ENCODE assay signal across 21 cellular contexts in genomic region chr2:55063226-55063625, GRCh38. TPM values are rescaled to one million over a fixed set of nuclear protein-coding genes. Genes with fewer than 3 reads are reported as not detected.
A peak's percentile ranks its signal among the peaks of the same experiment; 100 is the strongest.
DNase-seq lines count a peak whose midpoint lies in the region; ATAC-seq and TF ChIP-seq lines count a peak whose summit lies in the region.
"Had no signal": no experiment of that assay in that cellular context is flagged by ENCODE, and none has a peak within 500 bp of the region (broad histone marks: within the 10 kb centered on the region; RNA-seq: fewer than 3 reads in every experiment).

No MANE protein-coding gene starts in this region.

- H3K27ac ChIP-seq in DND-41 (ENCODE audit: low read length) (no peak overlapping the region), heart right ventricle (no peak overlapping the region)
- H3K27ac ChIP-seq: brain microvascular endothelial cell, colonic mucosa, left ventricle myocardium inferior, neural progenitor cell, uterus had no signal

- no peaks in the 10 kb centered on the region for H3K9me3 ChIP-seq in DND-41 (ENCODE audit: insufficient read depth, low read length, severe bottlenecking)
- H3K9me3 ChIP-seq in heart right ventricle, result no peaks in the 10 kb centered on the region
- H3K9me3 ChIP-seq: colonic mucosa, uterus had no signal

- no peak overlapping the region for H3K4me3 ChIP-seq in DND-41 (ENCODE audit: low read depth in 1 of 2, low read length in 2 of 2)
- H3K4me3 ChIP-seq in heart right ventricle, result no peak overlapping the region
- H3K4me3 ChIP-seq: colonic mucosa, left ventricle myocardium inferior, neural progenitor cell, uterus had no signal

- H3K79me2 ChIP-seq in DND-41 (ENCODE audit: insufficient read depth, low read length), result no peaks in the 10 kb centered on the region

- H3K27me3 Mint-ChIP-seq in activated T-helper 17 cell treated with anti-CD3 and anti-CD28 coated beads, Interleukin-2, amount 50 U/mL, for 72 hours, result no peaks in the 10 kb centered on the region
- H3K27me3 Mint-ChIP-seq in natural killer cell (ENCODE audit: low read depth in 2 of 2), result no peaks in the 10 kb centered on the region
- H3K27me3 Mint-ChIP-seq: activated CD4-positive, alpha-beta T cell treated with anti-CD3 and anti-CD28 coated beads, Interleukin-2, amount 10 ng/mL, durations not matched to agents 7 days and 5 days; CD8-positive, alpha-beta memory T cell; progenitor cell of endocrine pancreas had no signal

- peak overlapping the region; percentile 91 for H3K27ac Mint-ChIP-seq in activated T-helper 17 cell treated with anti-CD3 and anti-CD28 coated beads, Interleukin-2, amount 50 U/mL, for 72 hours
- no peak overlapping the region for H3K27ac Mint-ChIP-seq in natural killer cell
- H3K27ac Mint-ChIP-seq: activated CD4-positive, alpha-beta T cell treated with anti-CD3 and anti-CD28 coated beads, Interleukin-2, amount 10 ng/mL, durations not matched to agents 7 days and 5 days; CD8-positive, alpha-beta memory T cell; neural progenitor cell; progenitor cell of endocrine pancreas had no signal

- peaks cover 9% of the 10 kb centered on the region for H3K4me1 Mint-ChIP-seq in activated T-helper 17 cell treated with anti-CD3 and anti-CD28 coated beads, Interleukin-2, amount 50 U/mL, for 72 hours
- no peaks in the 10 kb centered on the region for H3K4me1 Mint-ChIP-seq in natural killer cell
- H3K4me1 Mint-ChIP-seq: neural progenitor cell had no signal

- no peak for DNase-seq in DND-41
- DNase-seq in NCI-H2171 (lab: John Stamatoyannopoulos, UW), result peak; percentile 89
- no peak for DNase-seq in natural killer cell
- DNase-seq in heart right ventricle, result no peak
- no peak for DNase-seq in iPS-NIHi11 (ENCODE audit: low spot score)
- DNase-seq: activated CD4-positive, alpha-beta T cell treated with anti-CD3 and anti-CD28 coated beads, Interleukin-2, amount 10 ng/mL, durations not matched to agents 7 days and 5 days; activated gamma-delta T cell; brain microvascular endothelial cell; CD8-positive, alpha-beta memory T cell; colonic mucosa; head of caudate nucleus; left ventricle myocardium inferior; midbrain; NCI-H226; NK-92 treated with Interleukin-12 subunit alpha and Interleukin-12 subunit beta, amount 100 ng/mL, for 24 hours; stimulated activated CD4-positive, alpha-beta T cell treated with anti-CD3 and anti-CD28 coated beads, Interleukin-1b, Interleukin-23, amount 100 ng/mL, for 48 hours; uterus had no signal

- no peak overlapping the region for H3K9ac ChIP-seq in DND-41 (ENCODE audit: low read depth, low read length)
- H3K9ac ChIP-seq: neural progenitor cell had no signal

- H3K27me3 ChIP-seq in DND-41 (ENCODE audit: insufficient read depth, low read length, poor library complexity) (no peaks in the 10 kb centered on the region), heart right ventricle (no peaks in the 10 kb centered on the region)
- H3K27me3 ChIP-seq: brain microvascular endothelial cell, colonic mucosa, neural progenitor cell, uterus had no signal

- TF ChIP-seq CTCF in DND-41 (IDR thresholded peaks at IDR 0.05; ENCODE audit: borderline replicate concordance, extremely low read depth, low read length, poor library complexity, severe bottlenecking) (no peak), natural killer cell (IDR thresholded peaks at IDR 0.05) (no peak), heart right ventricle (IDR thresholded peaks at IDR 0.05) (no peak)

- WGBS in heart right ventricle, 2 donors, result 92% methylated on average over 6 of the region's 6 CpGs

- peak overlapping the region; percentile 67 for H3K4me3 Mint-ChIP-seq in activated T-helper 17 cell treated with anti-CD3 and anti-CD28 coated beads, Interleukin-2, amount 50 U/mL, for 72 hours
- H3K4me3 Mint-ChIP-seq in natural killer cell, result no peak overlapping the region
- H3K4me3 Mint-ChIP-seq: activated CD4-positive, alpha-beta T cell treated with anti-CD3 and anti-CD28 coated beads, Interleukin-2, amount 10 ng/mL, durations not matched to agents 7 days and 5 days; CD8-positive, alpha-beta memory T cell; neural progenitor cell had no signal

- H3K36me3 ChIP-seq in DND-41 (ENCODE audit: insufficient read depth, low read length), result no peaks in the 10 kb centered on the region
- H3K36me3 ChIP-seq in heart right ventricle, result no peaks in the 10 kb centered on the region
- H3K36me3 ChIP-seq: brain microvascular endothelial cell, colonic mucosa, left ventricle myocardium inferior, neural progenitor cell, uterus had no signal

- no peaks in the 10 kb centered on the region for H3K9me3 Mint-ChIP-seq in activated T-helper 17 cell treated with anti-CD3 and anti-CD28 coated beads, Interleukin-2, amount 50 U/mL, for 72 hours
- H3K9me3 Mint-ChIP-seq in natural killer cell, result no peaks in the 10 kb centered on the region
- H3K9me3 Mint-ChIP-seq: activated CD4-positive, alpha-beta T cell treated with anti-CD3 and anti-CD28 coated beads, Interleukin-2, amount 10 ng/mL, durations not matched to agents 7 days and 5 days; CD8-positive, alpha-beta memory T cell; neural progenitor cell had no signal

- H3K36me3 Mint-ChIP-seq in activated T-helper 17 cell treated with anti-CD3 and anti-CD28 coated beads, Interleukin-2, amount 50 U/mL, for 72 hours (ENCODE audit: low read depth), result no peaks in the 10 kb centered on the region
- no peaks in the 10 kb centered on the region for H3K36me3 Mint-ChIP-seq in natural killer cell
- H3K36me3 Mint-ChIP-seq: CD8-positive, alpha-beta memory T cell; neural progenitor cell had no signal

- H4K20me1 ChIP-seq in DND-41 (ENCODE audit: insufficient read depth, low read length), result no peaks in the 10 kb centered on the region

- H2AFZ ChIP-seq in DND-41 (ENCODE audit: low read depth, low read length), result no peak overlapping the region
- H2AFZ ChIP-seq: neural progenitor cell had no signal

- H3K4me2 ChIP-seq in DND-41 (ENCODE audit: insufficient read depth, low read length), result no peak overlapping the region
- H3K4me2 ChIP-seq: neural progenitor cell had no signal

- no peaks in the 10 kb centered on the region for H3K4me1 ChIP-seq in DND-41 (ENCODE audit: insufficient read depth, low read length)
- H3K4me1 ChIP-seq in heart right ventricle, result no peaks in the 10 kb centered on the region
- H3K4me1 ChIP-seq: colonic mucosa, left ventricle myocardium inferior, neural progenitor cell, uterus had no signal

- intact Hi-C loops in natural killer cell (cut with micrococcal nuclease), result no loop called here
- intact Hi-C loops in heart right ventricle (cut with DNase I), result no loop called here

- ATAC-seq in DND-41 (ENCODE audit: insufficient read depth, low read depth) (0 out of 3 replicates have a peak, but pooled peaks have one; percentile 47), natural killer cell (peak in 2 of 3 donors; percentile 33 to 42), GM18861 (IDR thresholded peaks at IDR 0.05; ENCODE audit: unreplicated experiment) (no peak), heart right ventricle (no peak)
- peak; percentile 86 for ATAC-seq in activated T-helper 17 cell treated with anti-CD3 and anti-CD28 coated beads, Interleukin-2, amount 50 U/mL, for 72 hours (replicated peaks)

RNA-seq across cellular contexts. Expression of gene RTN4, which starts 13.0 kb away (rescaled TPM):
- total RNA-seq in activated T-helper 17 cell treated with anti-CD3 and anti-CD28 coated beads, Interleukin-2, amount 50 U/mL, for 72 hours, result 100 to 1,000 TPM in 1 of 2 donors, 10 to 100 TPM in 1; 74.9 to 131 TPM
- total RNA-seq in natural killer cell (100 to 1,000 TPM; 100 to 117 (median 109) TPM), heart right ventricle (100 to 1,000 TPM in 5 of 10 donors, 10 to 100 TPM in 5; 40.6 to 163 (median 95.3) TPM)
- polyA plus RNA-seq in heart right ventricle, result 100 to 1,000 TPM in 1 of 2 donors, 10 to 100 TPM in 1; 82.8 to 126 TPM

Comparison
In these comparisons a context has a peak if more than half of its experiments do, and no peak if none do; other contexts are left out.
1. ATAC-seq: peak in DND-41 (single experiment), activated T-helper 17 cell treated with anti-CD3 and anti-CD28 coated beads, Interleukin-2, amount 50 U/mL, for 72 hours (single experiment) and natural killer cell (2 of 3); none in GM18861 (single experiment) and heart right ventricle (0 of 8).